In the genomic region with DNA sequence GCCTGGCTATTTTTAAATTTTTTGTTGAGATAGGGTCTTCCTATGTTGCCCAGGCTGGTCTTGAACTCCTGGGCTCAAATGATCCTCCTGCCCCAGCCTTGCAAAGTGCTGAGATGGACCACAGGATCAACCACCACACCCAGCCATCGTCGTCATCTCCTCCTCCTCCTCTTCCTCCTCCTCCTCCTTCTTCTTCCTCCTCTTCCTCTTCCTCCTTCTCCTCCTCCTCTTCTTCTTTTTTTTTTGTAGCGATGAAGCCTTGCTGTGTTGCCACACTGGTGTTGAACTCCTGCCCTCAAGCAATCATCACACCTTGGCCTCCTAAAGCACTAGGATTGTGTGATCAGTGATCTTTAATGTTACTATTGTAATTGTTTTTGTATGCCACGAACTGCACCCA, we compare ENCODE assay signal across 27 cellular contexts.
"Had no signal": no experiment of that assay in that cellular context is flagged by ENCODE, and none has a peak within 500 bp of the region (broad histone marks: within the 10 kb centered on the region; RNA-seq: fewer than 3 reads in every experiment).

No MANE protein-coding gene starts in this region.

- H3K9me3 ChIP-seq: left lung, mucosa of descending colon, ovary, prostate gland, testis, thyroid gland, transverse colon, upper lobe of left lung had no signal

- H3K4me1 ChIP-seq: left lung, prostate gland, stomach, testis, thyroid gland, transverse colon, upper lobe of left lung had no signal

- H3K36me3 ChIP-seq: left lung, ovary, prostate gland, stomach, thyroid gland, transverse colon, upper lobe of left lung had no signal

- H3K4me3 ChIP-seq: left lung, mucosa of descending colon, ovary, prostate gland, skin epidermis, stomach, testis, thyroid gland, transverse colon, upper lobe of left lung had no signal

- H3K27ac ChIP-seq: left lung, ovary, prostate gland, skin epidermis, stomach, testis, thyroid gland, transverse colon, upper lobe of left lung had no signal

- ATAC-seq: left colon; left lung; mucosa of descending colon; naive thymus-derived CD4-positive, alpha-beta T cell; natural killer cell treated with Interleukin-12 subunit alpha and Interleukin-12 subunit beta and Interleukin-15 and Interleukin-18, amount 100 ng/mL, for 72 hours; right cardiac atrium; sciatic nerve; stimulated activated naive B cell treated with anti-CD40 and anti-IgM and Interleukin-4, amounts not matched to agents 10 μg/mL and 1 μg/mL and 100 μg/mL, for 72 hours; stimulated activated naive CD8-positive, alpha-beta T cell treated with anti-CD3 and anti-CD28 coated beads, Interleukin-15, Interleukin-2, amounts not matched to agents 100 U/mL and 50 U/mL, for 24 hours had no signal

- H3K27me3 ChIP-seq: left lung, ovary, stomach, testis, thyroid gland, upper lobe of left lung had no signal

- FAIRE-seq: islet of Langerhans, kidney had no signal

- DNase-seq: hippocampal formation; immature natural killer cell; kidney; left colon; left lung; midbrain; mucosa of descending colon; naive thymus-derived CD4-positive, alpha-beta T cell; ovary; retina; right cardiac atrium; stimulated activated CD4-positive, alpha-beta T cell treated with anti-CD3 and anti-CD28 coated beads, Interleukin-12 subunit alpha, Interleukin-12 subunit beta, amount 100 ng/mL, for 4 hours; stimulated activated CD4-positive, alpha-beta T cell treated with anti-CD3 and anti-CD28 coated beads, Interleukin-15, amount 100 ng/mL, for 24 hours; stimulated activated CD4-positive, alpha-beta T cell treated with anti-CD3 and anti-CD28 coated beads, Interleukin-2, amount 100 ng/mL, for 24 hours; stimulated activated CD4-positive, alpha-beta T cell treated with anti-CD3 and anti-CD28 coated beads, Interleukin-4, amount 100 ng/mL, for 1 hour; stimulated activated naive B cell treated with anti-CD40 and anti-IgM and Interleukin-4, amounts not matched to agents 10 μg/mL and 1 μg/mL and 100 μg/mL, for 72 hours; stimulated activated naive CD8-positive, alpha-beta T cell treated with anti-CD3 and anti-CD28 coated beads, Interleukin-15, Interleukin-2, amounts not matched to agents 100 U/mL and 50 U/mL, for 24 hours; stomach; testis; thyroid gland; transverse colon; upper lobe of left lung had no signal
